Comparison of ENCODE assay signal across 17 cellular contexts in genomic region chr17:34993031-34993430, GRCh38. TPM values are rescaled to one million over a fixed set of nuclear protein-coding genes. Genes with fewer than 3 reads are reported as not detected.
DNase-seq lines count a peak whose midpoint lies in the region; ATAC-seq, FAIRE-seq and TF ChIP-seq lines count a peak whose summit lies in the region.
"Had no signal": no experiment of that assay in that cellular context is flagged by ENCODE, and none has a peak within 500 bp of the region (broad histone marks: within the 10 kb centered on the region; RNA-seq: fewer than 3 reads in every experiment).

No MANE protein-coding gene starts in this region.

- H3K27ac Mint-ChIP-seq in activated T-cell treated with anti-CD3 and anti-CD28 coated beads, Interleukin-2, amount 50 U/mL, for 24 hours, result peak overlapping the region; percentile 6
- H3K27ac Mint-ChIP-seq in T-helper 17 cell, result peak overlapping the region; percentile 70

- peaks cover 3% of the 10 kb centered on the region for H3K4me1 Mint-ChIP-seq in activated T-cell treated with anti-CD3 and anti-CD28 coated beads, Interleukin-2, amount 50 U/mL, for 24 hours (ENCODE audit: low read depth)
- no peaks in the 10 kb centered on the region for H3K4me1 Mint-ChIP-seq in T-helper 17 cell

- intact Hi-C loops in pancreas (cut with DNase I), result loop anchor here in 1 of 3 donors (10.0 kb wide), 1 partner anchor 132 kb away; the partner anchor contains the start of gene FNDC8

- H3K27ac ChIP-seq in neutrophil (peak overlapping the region; percentile 80), pancreas (no peak overlapping the region)
- H3K27ac ChIP-seq: GM23248 had no signal

- H3K27me3 Mint-ChIP-seq in activated T-cell treated with anti-CD3 and anti-CD28 coated beads, Interleukin-2, amount 50 U/mL, for 24 hours, result no peaks in the 10 kb centered on the region
- no peaks in the 10 kb centered on the region for H3K27me3 Mint-ChIP-seq in T-helper 17 cell
- H3K27me3 Mint-ChIP-seq: CD4-positive, alpha-beta memory T cell had no signal

- H3K9me3 Mint-ChIP-seq in activated T-cell treated with anti-CD3 and anti-CD28 coated beads, Interleukin-2, amount 50 U/mL, for 24 hours, result no peaks in the 10 kb centered on the region
- H3K9me3 Mint-ChIP-seq: CD4-positive, alpha-beta memory T cell had no signal

- no peak for FAIRE-seq in pancreas (lab: Jason Lieb, UNC)

- no peaks in the 10 kb centered on the region for H3K9me3 ChIP-seq in T-helper 17 cell (ENCODE audit: control insufficient read depth, low read length, poor library complexity, severe bottlenecking)
- H3K9me3 ChIP-seq in neutrophil, result no peaks in the 10 kb centered on the region
- H3K9me3 ChIP-seq in pancreas, result no peaks in the 10 kb centered on the region

- H3K27me3 ChIP-seq in neutrophil (no peaks in the 10 kb centered on the region), pancreas (no peaks in the 10 kb centered on the region)

- DNase-seq in activated T-cell treated with anti-CD3 and anti-CD28 coated beads, Interleukin-2, amount 50 U/mL, for 24 hours, result no peak
- DNase-seq in activated T-cell treated with anti-CD3 and anti-CD28 coated beads for 4 hours, result no peak
- peak; percentile 10 for DNase-seq in GF-D8 (lab: John Stamatoyannopoulos, UW)
- no peak for DNase-seq in T-helper 17 cell
- DNase-seq in pancreas, result no peak
- DNase-seq in NCI-H2107 treated with DMSO at 0.1 percent for 48 hours (lab: John Stamatoyannopoulos, UW; ENCODE audit: unreplicated experiment), result no peak
- DNase-seq: CD4-positive, alpha-beta memory T cell; DMS79; GM23248; KG1; NCI-H1436 treated with DMSO at 0.1 percent for 48 hours; NCI-H345; NCI-H526 treated with DMSO at 0.1 percent for 48 hours; PC-3 had no signal

- TF ChIP-seq CTCF in neutrophil (IDR thresholded peaks at IDR 0.05) (no peak), pancreas (IDR thresholded peaks at IDR 0.05) (no peak)

- peak overlapping the region in 1 of 2 experiments; percentile 19 for H3K4me3 ChIP-seq in neutrophil (ENCODE audit: low read depth in 1 of 2, low read length in 1 of 2)
- no peak overlapping the region for H3K4me3 ChIP-seq in pancreas
- H3K4me3 ChIP-seq: GM23248 had no signal

- no peak overlapping the region for H3K4me3 Mint-ChIP-seq in activated T-cell treated with anti-CD3 and anti-CD28 coated beads, Interleukin-2, amount 50 U/mL, for 24 hours
- no peak overlapping the region for H3K4me3 Mint-ChIP-seq in T-helper 17 cell
- H3K4me3 Mint-ChIP-seq: CD4-positive, alpha-beta memory T cell had no signal

- peaks cover 96 to 99% of the 10 kb centered on the region in 2 experiments for H3K4me1 ChIP-seq in neutrophil (ENCODE audit: control insufficient read depth in 1 of 2, insufficient read depth in 1 of 2, low read depth in 1 of 2, low read length in 1 of 2)
- peaks cover 0 to 4% (median 3%) of the 10 kb centered on the region in 3 donors for H3K4me1 ChIP-seq in pancreas

- H3K36me3 Mint-ChIP-seq in activated T-cell treated with anti-CD3 and anti-CD28 coated beads, Interleukin-2, amount 50 U/mL, for 24 hours (ENCODE audit: low read depth), result peaks cover 99% of the 10 kb centered on the region
- H3K36me3 Mint-ChIP-seq in T-helper 17 cell (ENCODE audit: low read depth), result peaks cover 3% of the 10 kb centered on the region

- 75 to 76% methylated on average over 2 of the region's 2 CpGs for WGBS in pancreas, 2 donors

- ATAC-seq in T-helper 17 cell (no peak), GM18520 (IDR thresholded peaks at IDR 0.05; ENCODE audit: unreplicated experiment) (no peak), pancreas (no peak)
- ATAC-seq: HCT116, PC-3 had no signal

- no peaks in the 10 kb centered on the region for H3K36me3 ChIP-seq in neutrophil
- H3K36me3 ChIP-seq in pancreas, result peaks cover 0 to 42% (median 6%) of the 10 kb centered on the region in 3 donors

RNA-seq across cellular contexts. Expression of gene LIG3, which starts 12.7 kb away (rescaled TPM):
- total RNA-seq in T-helper 17 cell (10 to 100 TPM; 43.1 to 48.7 TPM), pancreas (10 to 100 TPM; 14.6 to 22.2 (median 18.8) TPM)
- 10 to 100 TPM in 1 of 2 donors, 1 to 10 TPM in 1; 6.4 to 11.6 TPM for polyA plus RNA-seq in pancreas

RNA-seq across cellular contexts. Expression of gene ZNF830, which starts 31.7 kb away (rescaled TPM):
- 10 to 100 TPM; 28.0 to 33.3 TPM for total RNA-seq in T-helper 17 cell
- 1 to 10 TPM; 3.8 to 9.7 (median 5.7) TPM for total RNA-seq in pancreas
- 1 to 10 TPM; 4.0 to 9.3 TPM for polyA plus RNA-seq in pancreas

RNA-seq across cellular contexts. Expression of gene CCT6B, which starts 31.8 kb away (rescaled TPM):
- 1 to 10 TPM; 3.5 to 5.1 TPM for total RNA-seq in T-helper 17 cell
- total RNA-seq in pancreas, result 1 to 10 TPM in 5 of 6 donors, under 1 TPM in 1; 0.69 to 4.0 (median 1.3) TPM
- polyA plus RNA-seq in pancreas, result 1 to 10 TPM in 1 of 2 donors, under 1 TPM in 1; 0.68 to 2.5 TPM
